ENCODE assay signal across 8 cellular contexts in the genomic region with DNA sequence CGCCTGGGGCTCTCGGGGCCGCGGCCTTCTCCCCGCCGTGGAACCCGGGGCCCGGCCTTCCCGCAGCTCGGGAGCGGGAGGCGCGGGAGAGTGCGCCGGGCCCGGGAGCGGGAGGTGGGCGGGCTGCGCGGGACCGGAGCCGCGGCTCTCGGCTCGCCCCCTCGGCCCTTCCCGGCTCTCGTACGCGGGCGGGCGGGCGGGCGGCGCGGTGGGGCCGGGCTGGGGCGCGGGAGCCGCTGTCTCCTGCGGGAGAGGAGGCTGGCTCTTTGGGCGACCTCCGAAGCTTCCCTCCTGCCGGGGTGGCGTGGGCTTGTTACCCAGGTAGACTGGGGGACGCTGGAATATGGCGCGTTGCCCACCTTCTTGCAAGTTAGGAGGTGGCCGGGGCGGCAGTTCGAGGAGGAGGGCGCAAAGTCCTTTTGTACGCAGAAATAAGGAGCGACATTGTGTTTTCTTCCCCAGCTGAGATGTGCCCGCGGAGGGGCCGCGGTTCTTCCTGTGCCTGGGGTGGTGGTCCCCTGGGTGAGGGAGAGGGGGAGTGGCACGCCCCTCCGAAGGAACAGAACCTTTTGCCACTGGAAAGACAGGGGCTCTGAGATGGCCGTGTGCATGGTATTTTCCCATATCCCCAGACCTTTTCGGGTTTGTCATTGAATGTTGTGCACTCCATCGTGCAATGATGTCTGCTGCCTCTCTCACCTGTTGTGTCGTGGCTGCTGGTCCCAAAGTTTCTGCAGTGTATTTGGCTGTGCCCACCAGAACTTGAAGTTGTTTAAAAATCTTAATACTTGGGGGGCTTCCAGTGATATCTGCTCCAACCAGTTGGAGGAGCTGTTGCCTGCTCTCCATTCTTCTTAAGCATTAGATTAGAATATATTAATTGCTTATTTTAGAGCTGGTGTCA. TPM values are rescaled to one million over a fixed set of nuclear protein-coding genes. Genes with fewer than 3 reads are reported as not detected.
DNase-seq lines count a peak whose midpoint lies in the region; ATAC-seq, FAIRE-seq and TF ChIP-seq lines count a peak whose summit lies in the region.

No MANE protein-coding gene starts in this region.

- H3K27me3 ChIP-seq in Peyer's patch (no peaks in the 10 kb centered on the region), osteoblast (ENCODE audit: insufficient read depth, low read length) (no peaks in the 10 kb centered on the region)

- DNase-seq in A549 (ENCODE audit: low read depth in 1 of 2, low spot score in 1 of 2) (peak; percentile 23 to 46), Peyer's patch (peak in 2 of 3 donors; percentile 49 to 74), glomerular visceral epithelial cell (ENCODE audit: extremely low spot score) (peak; percentile 24), osteoblast (ENCODE audit: insufficient read length, low spot score, missing footprints) (peak; percentile 69), NCI-H2029 (lab: John Stamatoyannopoulos, UW) (no peak)

- H3K9me3 ChIP-seq in A549 = no peaks in the 10 kb centered on the region
- no peaks in the 10 kb centered on the region for H3K9me3 ChIP-seq in Peyer's patch
- no peaks in the 10 kb centered on the region for H3K9me3 ChIP-seq in osteoblast (ENCODE audit: low read depth, low read length)

- TF ChIP-seq RAD21 in A549 (conservative IDR thresholded peaks at IDR 0.05 in 1 of 2, IDR thresholded peaks at IDR 0.05 in 1 of 2) = peak; percentile 43; a peak in 4 of 5 replicates

- H3K4me3 ChIP-seq in A549 (peak overlapping the region; percentile 87), Peyer's patch (peak overlapping the region; percentile 74 to 96 (median 86)), osteoblast (ENCODE audit: insufficient read depth, low read length) (peak overlapping the region; percentile 96)

- H3K4me2 ChIP-seq in A549 = peak overlapping the region; percentile 87
- peak overlapping the region; percentile 94 for H3K4me2 ChIP-seq in osteoblast (ENCODE audit: insufficient read depth, low read length)

- peak overlapping the region; percentile 74 for H2AFZ ChIP-seq in osteoblast (ENCODE audit: low read length)

- FAIRE-seq in A549 (lab: Jason Lieb, UNC) = no peak

- peaks cover 78% of the 10 kb centered on the region for H3K79me2 ChIP-seq in osteoblast (ENCODE audit: insufficient read depth, low read length)

- H3K36me3 Mint-ChIP-seq in activated naive CD4-positive, alpha-beta T cell treated with anti-CD3 and anti-CD28 coated beads, Interleukin-2, amount 50 U/mL, for 24 hours = peaks cover 10% of the 10 kb centered on the region

- H3K4me1 ChIP-seq in A549 (peaks cover 42% of the 10 kb centered on the region), Peyer's patch (peaks cover 0 to 29% (median 10%) of the 10 kb centered on the region in 4 donors), osteoblast (ENCODE audit: insufficient read depth, low read length) (peaks cover 27% of the 10 kb centered on the region)

- H3K27me3 Mint-ChIP-seq in activated naive CD4-positive, alpha-beta T cell treated with anti-CD3 and anti-CD28 coated beads, Interleukin-2, amount 50 U/mL, for 24 hours = no peaks in the 10 kb centered on the region

- peaks cover 24% of the 10 kb centered on the region for H4K20me1 ChIP-seq in osteoblast (ENCODE audit: insufficient read depth, low read length)

- no peak for TF ChIP-seq POLR2A in A549 (IDR thresholded peaks at IDR 0.05; ENCODE audit: low read length)
- no peak for TF ChIP-seq POLR2A in Peyer's patch (IDR thresholded peaks at IDR 0.05)

- H3K4me3 Mint-ChIP-seq in activated naive CD4-positive, alpha-beta T cell treated with anti-CD3 and anti-CD28 coated beads, Interleukin-2, amount 50 U/mL, for 24 hours = peak overlapping the region; percentile 97

- H3K27ac Mint-ChIP-seq in activated naive CD4-positive, alpha-beta T cell treated with anti-CD3 and anti-CD28 coated beads, Interleukin-2, amount 50 U/mL, for 24 hours = peak overlapping the region; percentile 97

- CTCF ChIA-PET in A549 (lab: Yijun Ruan, JAX) = interaction anchor here (0.6 to 2.9 kb wide), 25 partner anchors 10 to 398 kb away, joined by 3 to 22 read pairs (median 4); partner anchors contain the start of gene STRIP2

- no peaks in the 10 kb centered on the region for H3K9me3 Mint-ChIP-seq in activated naive CD4-positive, alpha-beta T cell treated with anti-CD3 and anti-CD28 coated beads, Interleukin-2, amount 50 U/mL, for 24 hours

- TF ChIP-seq EP300 in A549 (IDR thresholded peaks at IDR 0.05) = no peak

- POLR2A ChIA-PET in A549 (lab: Yijun Ruan, JAX) = interaction anchor here (0.5 to 1.8 kb wide), 8 partner anchors 9 to 347 kb away, joined by 3 to 10 read pairs (median 3); no protein-coding TSS in a partner anchor

- peak; percentile 16 to 62 for ATAC-seq in A549
- peak; percentile 24 for ATAC-seq in GM18498 (IDR thresholded peaks at IDR 0.05; ENCODE audit: unreplicated experiment)
- peak; percentile 21 for ATAC-seq in HG03342 (IDR thresholded peaks at IDR 0.05; ENCODE audit: unreplicated experiment)

- WGBS in A549 (ENCODE audit: missing lambda C conversion rate) = 2% methylated on average over 25 of the region's 64 CpGs

- peak overlapping the region; percentile 94 to 95 for H3K27ac ChIP-seq in A549
- H3K27ac ChIP-seq in Peyer's patch = peak overlapping the region; percentile 92 to 98 (median 94)
- peak overlapping the region; percentile 91 for H3K27ac ChIP-seq in osteoblast (ENCODE audit: low read depth, low read length)

- peak; percentile 62 for TF ChIP-seq CTCF in A549 (IDR thresholded peaks at IDR 0.05)
- TF ChIP-seq CTCF in Peyer's patch (IDR thresholded peaks at IDR 0.05) = peak in 5 of 6 experiments; percentile 26 to 61 (median 50)
- peak; percentile 75 for TF ChIP-seq CTCF in osteoblast (IDR thresholded peaks at IDR 0.05; ENCODE audit: extremely low read depth, low read depth, low read length)

- H3K36me3 ChIP-seq in Peyer's patch (no peaks in the 10 kb centered on the region), osteoblast (ENCODE audit: insufficient read depth, low read length) (peaks cover 5% of the 10 kb centered on the region)

- H3K4me1 Mint-ChIP-seq in activated naive CD4-positive, alpha-beta T cell treated with anti-CD3 and anti-CD28 coated beads, Interleukin-2, amount 50 U/mL, for 24 hours = peaks cover 68% of the 10 kb centered on the region

TF ChIP-seq in A549, 52 proteins besides CTCF, POLR2A, EP300 and RAD21 (continues in another document):
- TF ChIP-seq REST (IDR thresholded peaks at IDR 0.05) = no peak
- no peak for TF ChIP-seq HMGXB4 (CRISPR knock-in tag; IDR thresholded peaks at IDR 0.05; ENCODE audit: borderline replicate concordance)
- peak; percentile 44; the same call in 2 of the 3 replicates for TF ChIP-seq SMC3 (IDR thresholded peaks at IDR 0.05)
- TF ChIP-seq ZC3H11A (IDR thresholded peaks at IDR 0.05) = no peak
- TF ChIP-seq, protein P1, sequence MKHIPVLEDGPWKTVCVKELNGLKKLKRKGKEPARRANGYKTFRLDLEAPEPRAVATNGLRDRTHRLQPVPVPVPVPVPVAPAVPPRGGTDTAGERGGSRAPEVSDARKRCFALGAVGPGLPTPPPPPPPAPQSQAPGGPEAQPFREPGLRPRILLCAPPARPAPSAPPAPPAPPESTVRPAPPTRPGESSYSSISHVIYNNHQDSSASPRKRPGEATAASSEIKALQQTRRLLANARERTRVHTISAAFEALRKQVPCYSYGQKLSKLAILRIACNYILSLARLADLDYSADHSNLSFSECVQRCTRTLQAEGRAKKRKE (CRISPR knock-in tag; IDR thresholded peaks at IDR 0.05; ENCODE audit: low read depth) = no peak
- TF ChIP-seq NR3C1 (IDR thresholded peaks at IDR 0.05) = no peak
- peak; percentile 78 for TF ChIP-seq KDM5A (IDR thresholded peaks at IDR 0.05)
- TF ChIP-seq JUN (IDR thresholded peaks at IDR 0.05) = no peak

RNA-seq across cellular contexts. Expression of gene NRF1, which starts 0.8 kb away (rescaled TPM):
- polyA plus RNA-seq in A549 (2011; rRNA removed) = 18.5 and 26.6 TPM in 2 replicates
- polyA plus RNA-seq in A549 (2012; cell fraction: cytosol; rRNA removed) = 11.3 and 14.4 TPM in 2 replicates
- 14.6 and 19.4 TPM in 2 replicates for polyA plus RNA-seq in A549 (2012; cell fraction: nucleus; rRNA removed)
- 11.2 to 11.7 TPM (median 11.5 TPM) in 3 replicates for polyA plus RNA-seq in A549 (2017; fragmentation: RNase III; extraction: RNeasy Plus Mini Kit Qiagen cat#74134 plus additional on column Dnase treatment)
- polyA minus RNA-seq in A549 (2011; rRNA and poly(A)+ RNA removed) = 47.9 and 52.6 TPM in 2 replicates
- 10 to 100 TPM; 11.2 to 27.2 (median 16.5) TPM for total RNA-seq in Peyer's patch
- total RNA-seq in osteoblast = 14.1 and 14.8 TPM in 2 replicates
